In genomic region chr12:60266381-60266852, GRCh38 we compare ENCODE assay signal across 1 cellular context.
TF ChIP-seq lines count a peak whose summit lies in the region.

No MANE protein-coding gene starts in this region.

TF ChIP-seq in HepG2, 621 proteins besides CTCF, POLR2A, EP300 and RAD21 (continued from another document and continues in another):
- TF ChIP-seq FOSL1 (CRISPR knock-in tag; IDR thresholded peaks at IDR 0.05; ENCODE audit: borderline replicate concordance) = peak; percentile 97
- TF ChIP-seq ZBTB34 (CRISPR knock-in tag; IDR thresholded peaks at IDR 0.05) = no peak
- TF ChIP-seq ATF4 (CRISPR knock-in tag; IDR thresholded peaks at IDR 0.05) = no peak
- no peak for TF ChIP-seq ZNF674 (CRISPR knock-in tag; IDR thresholded peaks at IDR 0.05; ENCODE audit: low read depth)
- no peak for TF ChIP-seq ZNF616 (CRISPR knock-in tag; IDR thresholded peaks at IDR 0.05; ENCODE audit: low read depth)
- no peak for TF ChIP-seq SNAPC2 (CRISPR knock-in tag; IDR thresholded peaks at IDR 0.05)
- no peak for TF ChIP-seq PAWR (CRISPR knock-in tag; IDR thresholded peaks at IDR 0.05; ENCODE audit: borderline replicate concordance)
- TF ChIP-seq ETS1 (CRISPR knock-in tag; IDR thresholded peaks at IDR 0.05) = no peak
- TF ChIP-seq ARID5B (CRISPR knock-in tag; IDR thresholded peaks at IDR 0.05) = peak; percentile 65
- TF ChIP-seq TEAD2 (CRISPR knock-in tag; IDR thresholded peaks at IDR 0.05) = no peak
- no peak for TF ChIP-seq THAP11 (CRISPR knock-in tag; IDR thresholded peaks at IDR 0.05)
- no peak for TF ChIP-seq MXI1 (IDR thresholded peaks at IDR 0.05; ENCODE audit: borderline replicate concordance, low read depth, low read length)
- no peak for TF ChIP-seq ZNF704 (CRISPR knock-in tag; IDR thresholded peaks at IDR 0.05; ENCODE audit: borderline replicate concordance)
- no peak for TF ChIP-seq IRF9 (CRISPR knock-in tag; IDR thresholded peaks at IDR 0.05; ENCODE audit: borderline replicate concordance)
- 0 out of 2 replicates have a peak, but pooled peaks have one; percentile 9 for TF ChIP-seq RARA (CRISPR knock-in tag; IDR thresholded peaks at IDR 0.05)
- no peak for TF ChIP-seq EEA1 (CRISPR knock-in tag; IDR thresholded peaks at IDR 0.05; ENCODE audit: borderline replicate concordance)
- peak; percentile 47; the same call in 1 of the 2 replicates for TF ChIP-seq SMARCE1 (IDR thresholded peaks at IDR 0.05; ENCODE audit: borderline replicate concordance)
- TF ChIP-seq ZFP91 (CRISPR knock-in tag; IDR thresholded peaks at IDR 0.05; ENCODE audit: borderline replicate concordance) = no peak
- TF ChIP-seq ZBTB44 (CRISPR knock-in tag; IDR thresholded peaks at IDR 0.05) = no peak
- no peak for TF ChIP-seq ZFP36 (IDR thresholded peaks at IDR 0.05; ENCODE audit: borderline replicate concordance, low read depth, low read length, partially characterized antibody)
- peak; percentile 67 for TF ChIP-seq GATAD2A (CRISPR knock-in tag; IDR thresholded peaks at IDR 0.05)
- TF ChIP-seq DMTF1 (CRISPR knock-in tag; IDR thresholded peaks at IDR 0.05) = no peak
- TF ChIP-seq PCBP2 (optimal IDR thresholded peaks at IDR 0.05; ENCODE audit: low read depth, low read length, poor library complexity, severe bottlenecking) = no peak
- peak; percentile 31; the same call in 1 of the 2 replicates for TF ChIP-seq SAP130 (CRISPR knock-in tag; IDR thresholded peaks at IDR 0.05; ENCODE audit: low read depth)
- peak; percentile 66 for TF ChIP-seq PAXIP1 (CRISPR knock-in tag; conservative IDR thresholded peaks at IDR 0.05)
- TF ChIP-seq RCOR2 (CRISPR knock-in tag; IDR thresholded peaks at IDR 0.05) = no peak
- TF ChIP-seq HMG20A (CRISPR knock-in tag; IDR thresholded peaks at IDR 0.05; ENCODE audit: borderline replicate concordance) = peak; percentile 36; the same call in 1 of the 2 replicates
- TF ChIP-seq MIER2 (CRISPR knock-in tag; IDR thresholded peaks at IDR 0.05) = no peak
- TF ChIP-seq HIC2 (CRISPR knock-in tag; IDR thresholded peaks at IDR 0.05; ENCODE audit: low read depth) = no peak
- TF ChIP-seq ZBTB33 (CRISPR knock-in tag; IDR thresholded peaks at IDR 0.05) = no peak
- no peak for TF ChIP-seq ZNF782 (CRISPR knock-in tag; IDR thresholded peaks at IDR 0.05; ENCODE audit: borderline replicate concordance)
